In genomic region chr1:204361781-204362180, GRCh38 we compare ENCODE assay signal across 1 cellular context.
TF ChIP-seq lines count a peak whose summit lies in the region.

No MANE protein-coding gene starts in this region.

TF ChIP-seq in IMR-90, 13 proteins besides CTCF, POLR2A, EP300 and RAD21 (continued from another document):
- TF ChIP-seq ELK1 (IDR thresholded peaks at IDR 0.05; ENCODE audit: borderline replicate concordance, low read depth, low read length) (no peak), CHD1 (IDR thresholded peaks at IDR 0.05; ENCODE audit: low read depth, low read length) (no peak), MAZ (IDR thresholded peaks at IDR 0.05; ENCODE audit: borderline replicate concordance, low read depth, low read length) (no peak), NFE2L2 (IDR thresholded peaks at IDR 0.05; ENCODE audit: low read depth, low read length) (no peak), SMC3 (IDR thresholded peaks at IDR 0.05; ENCODE audit: low read depth, low read length) (no peak), BHLHE40 (IDR thresholded peaks at IDR 0.05; ENCODE audit: low read depth, low read length) (no peak), MAFK (IDR thresholded peaks at IDR 0.05; ENCODE audit: low read depth, low read length) (no peak), MXI1 (IDR thresholded peaks at IDR 0.05; ENCODE audit: borderline replicate concordance, low read depth, low read length) (no peak), FOS (IDR thresholded peaks at IDR 0.05; ENCODE audit: low read depth, low read length) (no peak)
- TF ChIP-seq, protein P1, sequence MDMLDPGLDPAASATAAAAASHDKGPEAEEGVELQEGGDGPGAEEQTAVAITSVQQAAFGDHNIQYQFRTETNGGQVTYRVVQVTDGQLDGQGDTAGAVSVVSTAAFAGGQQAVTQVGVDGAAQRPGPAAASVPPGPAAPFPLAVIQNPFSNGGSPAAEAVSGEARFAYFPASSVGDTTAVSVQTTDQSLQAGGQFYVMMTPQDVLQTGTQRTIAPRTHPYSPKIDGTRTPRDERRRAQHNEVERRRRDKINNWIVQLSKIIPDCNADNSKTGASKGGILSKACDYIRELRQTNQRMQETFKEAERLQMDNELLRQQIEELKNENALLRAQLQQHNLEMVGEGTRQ (IDR thresholded peaks at IDR 0.05; ENCODE audit: low read depth, low read length): no peak
TF ChIP-seq in IMR-90: peak in this region for 0.
